ENCODE assay signal across 11 cellular contexts in the genomic region with DNA sequence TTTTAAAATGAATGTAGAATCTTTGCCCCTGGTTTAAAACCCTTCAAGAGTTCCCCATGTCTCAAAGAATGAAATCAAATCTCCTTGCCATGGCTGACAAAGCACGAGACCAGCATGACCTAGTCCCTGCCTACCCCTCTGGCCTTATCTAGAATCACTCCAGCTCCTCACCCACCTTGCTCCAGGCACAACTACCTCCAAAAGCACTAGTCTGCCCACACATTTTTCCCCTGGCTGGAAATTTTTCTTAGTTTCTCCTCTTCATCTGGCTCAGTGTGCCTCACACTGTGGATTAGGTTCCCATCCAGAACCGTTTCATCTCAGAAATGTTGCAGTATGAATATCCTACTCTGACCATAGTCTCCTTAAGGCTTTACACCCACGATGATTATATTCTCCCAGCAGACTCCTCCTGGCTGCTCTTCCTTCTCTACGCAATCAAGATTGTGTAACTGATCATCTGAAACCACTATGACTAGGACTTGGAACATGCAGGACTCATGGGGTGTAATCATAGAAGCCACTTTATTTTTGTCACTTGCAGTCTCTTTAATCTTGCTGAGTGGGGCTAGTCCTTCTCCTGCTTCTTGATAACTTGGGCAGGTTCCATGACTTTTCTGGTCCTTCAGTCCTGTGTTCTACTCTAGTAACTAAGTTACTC. TPM values are rescaled to one million over a fixed set of nuclear protein-coding genes. Genes with fewer than 3 reads are reported as not detected.
DNase-seq lines count a peak whose midpoint lies in the region; ATAC-seq and TF ChIP-seq lines count a peak whose summit lies in the region.
"Had no signal": no experiment of that assay in that cellular context is flagged by ENCODE, and none has a peak within 500 bp of the region (broad histone marks: within the 10 kb centered on the region; RNA-seq: fewer than 3 reads in every experiment).

No MANE protein-coding gene starts in this region.

- H3K36me3 ChIP-seq in HCT116 (ENCODE audit: control insufficient read depth in 1 of 2, insufficient read depth in 2 of 2, low read length in 2 of 2) = no peaks in the 10 kb centered on the region
- H3K36me3 ChIP-seq in RWPE2 (ENCODE audit: low read depth) = no peaks in the 10 kb centered on the region
- H3K36me3 ChIP-seq in skeletal muscle satellite cell (ENCODE audit: insufficient read depth, low read length) = no peaks in the 10 kb centered on the region
- H3K36me3 ChIP-seq in H7 (replicated peaks; ENCODE audit: control insufficient read depth, insufficient read depth, low read length) = no peaks in the 10 kb centered on the region

- intact Hi-C loops in HCT116 (cut with micrococcal nuclease) = no loop called here

- no peak for TF ChIP-seq RAD21 in HCT116 (IDR thresholded peaks at IDR 0.05; ENCODE audit: low read depth)

- DNase-seq in HCT116 (ENCODE audit: low read depth, low spot score) (no peak), RWPE2 (ENCODE audit: low spot score) (no peak), fibroblast of the aortic adventitia (ENCODE audit: low read depth) (peak; percentile 68), H7 (no peak), WTC11 (ENCODE audit: low spot score) (no peak)
- DNase-seq: DMS53, NCI-H1694 had no signal

- BruUV-seq in HCT116 (replicated peaks; lab: Mats Ljungman, UMichigan) = no TSS peak

- peaks cover 0 to 5% of the 10 kb centered on the region in 2 experiments; a peak in 1 of 4 replicates for H3K9me3 ChIP-seq in HCT116 (ENCODE audit: control insufficient read depth in 1 of 2, insufficient read depth in 1 of 2, low read depth in 1 of 2, low read length in 2 of 2)
- no peaks in the 10 kb centered on the region for H3K9me3 ChIP-seq in RWPE2 (ENCODE audit: severe bottlenecking)
- H3K9me3 ChIP-seq in skeletal muscle satellite cell (replicated peaks; ENCODE audit: low read length) = no peaks in the 10 kb centered on the region

- H3K4me3 Mint-ChIP-seq in WTC11 = no peak overlapping the region
- H3K4me3 Mint-ChIP-seq: GM23338 had no signal

- H3K27ac ChIP-seq in HCT116 (ENCODE audit: low read depth, low read length) = no peak overlapping the region
- no peak overlapping the region for H3K27ac ChIP-seq in RWPE2 (ENCODE audit: poor library complexity, severe bottlenecking)

- POLR2A ChIA-PET in HCT116 (lab: Charles Lee) = no interaction called here
- POLR2A ChIA-PET in WTC11 (lab: Charles Lee) = no interaction called here

- RAD21 ChIA-PET in HCT116 (lab: Charles Lee; ENCODE audit: low non-redundant PET in 1 of 2, low total read pairs in 2 of 2, uncharacterized antibody in 2 of 2, unreplicated experiment in 2 of 2) = no interaction called here

- H3K9ac ChIP-seq in HCT116 (ENCODE audit: low read length) (no peak overlapping the region), skeletal muscle satellite cell (ENCODE audit: low read depth, low read length) (no peak overlapping the region)

- H3K4me3 ChIP-seq in HCT116 (replicated peaks in 1 of 2; ENCODE audit: low read depth in 1 of 2, low read length in 2 of 2) (no peak overlapping the region), RWPE2 (ENCODE audit: severe bottlenecking) (no peak overlapping the region), fibroblast of the aortic adventitia (ENCODE audit: low read depth, low read length) (no peak overlapping the region), skeletal muscle satellite cell (ENCODE audit: low read length) (no peak overlapping the region), H7 (ENCODE audit: insufficient read depth, low read depth, low read length) (no peak overlapping the region)
- H3K4me3 ChIP-seq: GM23338 had no signal

- H4K20me1 ChIP-seq in HCT116 (ENCODE audit: insufficient read depth) = no peaks in the 10 kb centered on the region

- H3K4me1 Mint-ChIP-seq in WTC11 = peaks cover 16% of the 10 kb centered on the region

- TF ChIP-seq CTCF in HCT116 (IDR thresholded peaks at IDR 0.05 in 2 of 3, conservative IDR thresholded peaks at IDR 0.05 in 1 of 3; ENCODE audit: borderline replicate concordance in 1 of 3, insufficient read depth in 1 of 3, low read depth in 2 of 3, low read length in 2 of 3) (no peak), RWPE2 (IDR thresholded peaks at IDR 0.05; ENCODE audit: poor library complexity, severe bottlenecking) (no peak), fibroblast of the aortic adventitia (IDR thresholded peaks at IDR 0.05; ENCODE audit: insufficient read depth, low read length) (no peak), WTC11 (IDR thresholded peaks at IDR 0.05) (no peak)

- ATAC-seq in HCT116 (no peak), RWPE2 (ENCODE audit: low read depth) (peak; percentile 96), HG03108 (IDR thresholded peaks at IDR 0.05; ENCODE audit: unreplicated experiment) (no peak), HG03469 (IDR thresholded peaks at IDR 0.05; ENCODE audit: unreplicated experiment) (no peak), WTC11 (no peak)
- ATAC-seq: GM23338 had no signal

- H3K27me3 ChIP-seq in HCT116 (ENCODE audit: insufficient read depth, low read length) = no peaks in the 10 kb centered on the region
- no peaks in the 10 kb centered on the region for H3K27me3 ChIP-seq in RWPE2 (ENCODE audit: insufficient read depth, poor library complexity, severe bottlenecking)
- H3K27me3 ChIP-seq in skeletal muscle satellite cell (ENCODE audit: control insufficient read depth, insufficient read depth, low read length) = peaks cover 10% of the 10 kb centered on the region
- H3K27me3 ChIP-seq in H7 (ENCODE audit: control insufficient read depth, insufficient read depth, low read length) = no peaks in the 10 kb centered on the region

- CTCF ChIA-PET in HCT116 (lab: Charles Lee) = interaction anchor here (1.0 kb wide), 1 partner anchor 111 kb away, joined by 3 read pairs; no protein-coding TSS in a partner anchor
- CTCF ChIA-PET in WTC11 (lab: Charles Lee) = no interaction called here

- no peaks in the 10 kb centered on the region for H3K79me2 ChIP-seq in HCT116 (ENCODE audit: insufficient read depth, low read length)

- H3K27me3 Mint-ChIP-seq in WTC11 (ENCODE audit: low read depth) = no peaks in the 10 kb centered on the region; the same call in 1 of the 2 replicates

- H3K36me3 Mint-ChIP-seq in WTC11 = peaks cover 36% of the 10 kb centered on the region

- no peaks in the 10 kb centered on the region for H3K4me1 ChIP-seq in HCT116 (ENCODE audit: control insufficient read depth in 1 of 2, insufficient read depth in 2 of 2, low read length in 2 of 2)
- peaks cover 5% of the 10 kb centered on the region for H3K4me1 ChIP-seq in RWPE2 (ENCODE audit: insufficient read depth, poor library complexity, severe bottlenecking)
- H3K4me1 ChIP-seq in skeletal muscle satellite cell (ENCODE audit: control insufficient read depth, insufficient read depth, low read length) = peaks cover 9% of the 10 kb centered on the region

- H3K9me3 Mint-ChIP-seq in WTC11 = peaks cover 38% of the 10 kb centered on the region

- H3K4me2 ChIP-seq in HCT116 (ENCODE audit: low read length) (no peak overlapping the region), skeletal muscle satellite cell (ENCODE audit: low read length) (peak overlapping the region; percentile 48)
- H3K4me2 ChIP-seq: GM23338 had no signal

- H3K9me2 ChIP-seq in HCT116 (ENCODE audit: insufficient read depth) = no peaks in the 10 kb centered on the region

- peak overlapping the region; percentile 4 for H2AFZ ChIP-seq in HCT116 (ENCODE audit: low read depth, low read length, poor library complexity, severe bottlenecking)
- H2AFZ ChIP-seq: GM23338 had no signal

- H3K27ac Mint-ChIP-seq in WTC11 = no peak overlapping the region
- H3K27ac Mint-ChIP-seq: GM23338 had no signal

- no peak for TF ChIP-seq POLR2A in HCT116 (IDR thresholded peaks at IDR 0.05; ENCODE audit: borderline replicate concordance, extremely low read depth, insufficient read depth, insufficient read length)

TF ChIP-seq in HCT116, 20 proteins besides CTCF, POLR2A, EP300 and RAD21 (continues in another document):
- TF ChIP-seq SRF (IDR thresholded peaks at IDR 0.05; ENCODE audit: low read depth) = no peak

TF ChIP-seq in WTC11, 78 proteins besides CTCF, POLR2A, EP300 and RAD21:
- TF ChIP-seq ZNF263 (CRISPR knock-in tag; IDR thresholded peaks at IDR 0.05; ENCODE audit: low read depth) (no peak), CREM (CRISPR knock-in tag; IDR thresholded peaks at IDR 0.05) (no peak), NR2C2 (CRISPR knock-in tag; IDR thresholded peaks at IDR 0.05) (no peak), GTF2I (CRISPR knock-in tag; conservative IDR thresholded peaks at IDR 0.05) (no peak), HMGA2 (CRISPR knock-in tag; IDR thresholded peaks at IDR 0.05) (no peak), ZNF317 (CRISPR knock-in tag; IDR thresholded peaks at IDR 0.05; ENCODE audit: borderline replicate concordance, low read depth) (no peak), RORB (CRISPR knock-in tag; IDR thresholded peaks at IDR 0.05) (no peak), FOXP1 (CRISPR knock-in tag; IDR thresholded peaks at IDR 0.05; ENCODE audit: borderline replicate concordance) (no peak), IRF2 (CRISPR knock-in tag; IDR thresholded peaks at IDR 0.05; ENCODE audit: borderline replicate concordance, low read depth) (no peak), ZNF423 (CRISPR knock-in tag; IDR thresholded peaks at IDR 0.05) (no peak), SP1 (CRISPR knock-in tag; conservative IDR thresholded peaks at IDR 0.05) (no peak)
TF ChIP-seq in WTC11: peak in this region for 0.

RNA-seq across cellular contexts. Expression of a gene that starts 7.8 kb away (rescaled TPM):
- total RNA-seq in HCT116 (2021; ENCODE audit: unreplicated experiment) (39.9 TPM), fibroblast of the aortic adventitia (ENCODE audit: low replicate concordance) (18.3 and 31.6 TPM in 2 replicates), WTC11 (2021) (71.1 to 91.6 TPM (median 73.1 TPM) in 3 replicates)
- 17.0 and 19.9 TPM in 2 replicates for polyA plus RNA-seq in HCT116 (2012)
- total RNA-seq in skeletal muscle satellite cell (2012; rRNA removed) = 28.2 and 35.2 TPM in 2 replicates
- 71.4 and 79.1 TPM in 2 replicates for total RNA-seq in H7 (2014; rRNA removed; shearing (Covaris generic))

RNA-seq across cellular contexts. Expression of a gene that starts 37.0 kb away (rescaled TPM):
- total RNA-seq in HCT116 (2021; ENCODE audit: unreplicated experiment) = 0.17 TPM
- polyA plus RNA-seq in HCT116 (2012) = 0.02 and 0.03 TPM in 2 replicates
- not detected in 2 replicates for total RNA-seq in fibroblast of the aortic adventitia (ENCODE audit: low replicate concordance)
- total RNA-seq in skeletal muscle satellite cell (2012; rRNA removed) = under 0.01 TPM in 1 of 2 replicates, not detected in the other
- 0.18 TPM in 1 of 2 replicates, not detected in the other for total RNA-seq in H7 (2014; rRNA removed; shearing (Covaris generic))
- 1.4 to 3.2 TPM (median 1.8 TPM) in 3 replicates for total RNA-seq in WTC11 (2021)
